10 cellular contexts compared by ENCODE assay signal in genomic region chr19:50311723-50312635, GRCh38. TPM values are rescaled to one million over a fixed set of nuclear protein-coding genes. Genes with fewer than 3 reads are reported as not detected.
DNase-seq lines count a peak whose midpoint lies in the region; ATAC-seq and TF ChIP-seq lines count a peak whose summit lies in the region.
"Had no signal": no experiment of that assay in that cellular context is flagged by ENCODE, and none has a peak within 500 bp of the region (broad histone marks: within the 10 kb centered on the region; RNA-seq: fewer than 3 reads in every experiment).

No MANE protein-coding gene starts in this region.

- peak; percentile 36 for DNase-seq in activated CD4-positive, alpha-beta T cell treated with anti-CD3 and anti-CD28 coated beads for 36 hours
- no peak for DNase-seq in activated CD4-positive, alpha-beta T cell treated with anti-CD3 and anti-CD28 coated beads, Interleukin-2, amount 10 ng/mL, durations not matched to agents 7 days and 5 days
- peak; percentile 70 for DNase-seq in NCI-H446 treated with DMSO at 0.1 percent for 48 hours (lab: John Stamatoyannopoulos, UW)
- DNase-seq in heart right ventricle: no peak
- peak; percentile 48 for DNase-seq in stimulated activated CD8-positive, alpha-beta memory T cell treated with anti-CD3 and anti-CD28 coated beads, Interleukin-4, amount 100 ng/mL, for 48 hours
- no peak for DNase-seq in naive thymus-derived CD4-positive, alpha-beta T cell
- no peak for DNase-seq in vagina (ENCODE audit: extremely low spot score in 2 of 2)
- DNase-seq: midbrain had no signal

- peak in 1 of 9 donors; percentile 4 for TF ChIP-seq CTCF in heart right ventricle (IDR thresholded peaks at IDR 0.05)
- TF ChIP-seq CTCF in vagina (IDR thresholded peaks at IDR 0.05): no peak

- H3K4me1 Mint-ChIP-seq in activated CD4-positive, alpha-beta T cell treated with anti-CD3 and anti-CD28 coated beads for 36 hours: peaks cover 16% of the 10 kb centered on the region
- H3K4me1 Mint-ChIP-seq in activated CD4-positive, alpha-beta T cell treated with anti-CD3 and anti-CD28 coated beads, Interleukin-2, amount 10 ng/mL, durations not matched to agents 7 days and 5 days: peaks cover 8% of the 10 kb centered on the region
- peaks cover 9 to 20% (median 15%) of the 10 kb centered on the region in 7 donors for H3K4me1 Mint-ChIP-seq in naive thymus-derived CD4-positive, alpha-beta T cell

- H3K9me3 Mint-ChIP-seq in activated CD4-positive, alpha-beta T cell treated with anti-CD3 and anti-CD28 coated beads for 36 hours (ENCODE audit: low read depth): no peaks in the 10 kb centered on the region
- no peaks in the 10 kb centered on the region for H3K9me3 Mint-ChIP-seq in activated CD4-positive, alpha-beta T cell treated with anti-CD3 and anti-CD28 coated beads, Interleukin-2, amount 10 ng/mL, durations not matched to agents 7 days and 5 days
- H3K9me3 Mint-ChIP-seq in naive thymus-derived CD4-positive, alpha-beta T cell: peaks cover 0 to 5% (median 0%) of the 10 kb centered on the region in 11 donors

- no peak for TF ChIP-seq POLR2A in vagina (IDR thresholded peaks at IDR 0.05)

- H3K36me3 Mint-ChIP-seq in activated CD4-positive, alpha-beta T cell treated with anti-CD3 and anti-CD28 coated beads for 36 hours (ENCODE audit: low read depth): no peaks in the 10 kb centered on the region
- H3K36me3 Mint-ChIP-seq in activated CD4-positive, alpha-beta T cell treated with anti-CD3 and anti-CD28 coated beads, Interleukin-2, amount 10 ng/mL, durations not matched to agents 7 days and 5 days (ENCODE audit: low read depth): peaks cover 2% of the 10 kb centered on the region
- peaks cover 0 to 7% (median 4%) of the 10 kb centered on the region in 5 donors for H3K36me3 Mint-ChIP-seq in naive thymus-derived CD4-positive, alpha-beta T cell

- peaks cover 0 to 74% (median 60%) of the 10 kb centered on the region in 7 donors for H3K27me3 ChIP-seq in heart right ventricle
- peaks cover 0 to 23% of the 10 kb centered on the region in 2 donors for H3K27me3 ChIP-seq in naive thymus-derived CD4-positive, alpha-beta T cell (ENCODE audit: control insufficient read depth in 2 of 2, insufficient read depth in 2 of 2, low read length in 2 of 2)
- peaks cover 25% of the 10 kb centered on the region for H3K27me3 ChIP-seq in vagina

- intact Hi-C loops in activated CD4-positive, alpha-beta T cell treated with anti-CD3 and anti-CD28 coated beads for 36 hours (cut with DNase I, micrococcal nuclease): no loop called here
- intact Hi-C loops in heart right ventricle (cut with DNase I): no loop called here
- intact Hi-C loops in naive thymus-derived CD4-positive, alpha-beta T cell (cut with micrococcal nuclease): no loop called here
- intact Hi-C loops in vagina (cut with DNase I): no loop called here

- H3K27ac ChIP-seq in heart right ventricle (no peak overlapping the region), vagina (no peak overlapping the region)
- H3K27ac ChIP-seq in naive thymus-derived CD4-positive, alpha-beta T cell (ENCODE audit: low read depth, low read length): no peak overlapping the region
- H3K27ac ChIP-seq: BLaER1 had no signal

- CTCF ChIA-PET in activated CD4-positive, alpha-beta T cell treated with anti-CD3 and anti-CD28 coated beads for 36 hours (lab: Charles Lee): interaction anchor here (0.6 to 0.8 kb wide), 2 partner anchors 295 to 1357 kb away, joined by 3 to 4 read pairs; partner anchors contain the start of gene BAX
- CTCF ChIA-PET in activated CD4-positive, alpha-beta T cell treated with anti-CD3 and anti-CD28 coated beads, Interleukin-2, amount 10 ng/mL, durations not matched to agents 7 days and 5 days (lab: Charles Lee): interaction anchor here (0.5 kb wide), 1 partner anchor 34 kb away, joined by 3 read pairs; no protein-coding TSS in a partner anchor
- CTCF ChIA-PET in naive thymus-derived CD4-positive, alpha-beta T cell (lab: Charles Lee): no interaction called here

- no peak overlapping the region for H3K4me3 Mint-ChIP-seq in activated CD4-positive, alpha-beta T cell treated with anti-CD3 and anti-CD28 coated beads for 36 hours
- H3K4me3 Mint-ChIP-seq in activated CD4-positive, alpha-beta T cell treated with anti-CD3 and anti-CD28 coated beads, Interleukin-2, amount 10 ng/mL, durations not matched to agents 7 days and 5 days: no peak overlapping the region
- H3K4me3 Mint-ChIP-seq in naive thymus-derived CD4-positive, alpha-beta T cell: no peak overlapping the region

- H3K36me3 ChIP-seq in heart right ventricle (peaks cover 0 to 15% (median 0%) of the 10 kb centered on the region in 9 donors), vagina (no peaks in the 10 kb centered on the region)
- no peaks in the 10 kb centered on the region for H3K36me3 ChIP-seq in naive thymus-derived CD4-positive, alpha-beta T cell (ENCODE audit: control insufficient read depth in 2 of 3, insufficient read depth in 3 of 3, low read length in 3 of 3)
- H3K36me3 ChIP-seq: BLaER1 had no signal

- 4 to 5% methylated on average over 31 to 42 of the region's 42 CpGs for WGBS in heart right ventricle, 2 donors

- peak; percentile 5 for ATAC-seq in activated CD4-positive, alpha-beta T cell treated with anti-CD3 and anti-CD28 coated beads for 36 hours
- ATAC-seq in heart right ventricle (peak in 6 of 8 donors; percentile 9 to 66 (median 52)), HG03095 (IDR thresholded peaks at IDR 0.05; ENCODE audit: unreplicated experiment) (no peak)
- no peak for ATAC-seq in naive thymus-derived CD4-positive, alpha-beta T cell

- H3K9me3 ChIP-seq in heart right ventricle (peaks cover 0 to 16% (median 0%) of the 10 kb centered on the region in 11 donors), vagina (no peaks in the 10 kb centered on the region)
- no peaks in the 10 kb centered on the region for H3K9me3 ChIP-seq in naive thymus-derived CD4-positive, alpha-beta T cell (ENCODE audit: control insufficient read depth in 2 of 3, low read length in 3 of 3)
- H3K9me3 ChIP-seq: BLaER1 had no signal

- H3K27ac Mint-ChIP-seq in activated CD4-positive, alpha-beta T cell treated with anti-CD3 and anti-CD28 coated beads for 36 hours: no peak overlapping the region
- H3K27ac Mint-ChIP-seq in activated CD4-positive, alpha-beta T cell treated with anti-CD3 and anti-CD28 coated beads, Interleukin-2, amount 10 ng/mL, durations not matched to agents 7 days and 5 days: no peak overlapping the region
- H3K27ac Mint-ChIP-seq in naive thymus-derived CD4-positive, alpha-beta T cell: no peak overlapping the region

- POLR2A ChIA-PET in activated CD4-positive, alpha-beta T cell treated with anti-CD3 and anti-CD28 coated beads for 36 hours (lab: Charles Lee): no interaction called here
- POLR2A ChIA-PET in activated CD4-positive, alpha-beta T cell treated with anti-CD3 and anti-CD28 coated beads, Interleukin-2, amount 10 ng/mL, durations not matched to agents 7 days and 5 days (lab: Charles Lee): no interaction called here
- POLR2A ChIA-PET in naive thymus-derived CD4-positive, alpha-beta T cell (lab: Charles Lee): no interaction called here

- H3K27me3 Mint-ChIP-seq in activated CD4-positive, alpha-beta T cell treated with anti-CD3 and anti-CD28 coated beads for 36 hours: peaks cover 63% of the 10 kb centered on the region
- H3K27me3 Mint-ChIP-seq in activated CD4-positive, alpha-beta T cell treated with anti-CD3 and anti-CD28 coated beads, Interleukin-2, amount 10 ng/mL, durations not matched to agents 7 days and 5 days: peaks cover 65% of the 10 kb centered on the region
- peaks cover 57 to 73% (median 69%) of the 10 kb centered on the region in 5 donors for H3K27me3 Mint-ChIP-seq in naive thymus-derived CD4-positive, alpha-beta T cell

- H3K4me1 ChIP-seq in heart right ventricle (peaks cover 0 to 8% (median 0%) of the 10 kb centered on the region in 9 donors), vagina (no peaks in the 10 kb centered on the region)
- no peaks in the 10 kb centered on the region for H3K4me1 ChIP-seq in naive thymus-derived CD4-positive, alpha-beta T cell (ENCODE audit: control insufficient read depth in 2 of 2, insufficient read depth in 2 of 2, low read length in 2 of 2)
- H3K4me1 ChIP-seq: BLaER1 had no signal

- peak overlapping the region in 5 of 10 donors; percentile 18 to 38 (median 27) for H3K4me3 ChIP-seq in heart right ventricle
- H3K4me3 ChIP-seq in naive thymus-derived CD4-positive, alpha-beta T cell (ENCODE audit: low read length): no peak overlapping the region
- H3K4me3 ChIP-seq in vagina: no peak overlapping the region
- H3K4me3 ChIP-seq: BLaER1 had no signal

RNA-seq across cellular contexts. Expression of gene KCNC3, which starts 17.2 kb away (rescaled TPM):
- 1 to 10 TPM; 9.1 to 9.7 TPM for total RNA-seq in activated CD4-positive, alpha-beta T cell treated with anti-CD3 and anti-CD28 coated beads for 36 hours
- total RNA-seq in activated CD4-positive, alpha-beta T cell treated with anti-CD3 and anti-CD28 coated beads, Interleukin-2, amount 10 ng/mL, durations not matched to agents 7 days and 5 days: 1 to 10 TPM; 3.4 to 4.1 TPM
- total RNA-seq in heart right ventricle: 1 to 10 TPM; 1.4 to 4.0 (median 2.4) TPM
- 1 to 10 TPM in 1 of 2 donors, under 1 TPM in 1; 0.88 to 1.1 TPM for polyA plus RNA-seq in heart right ventricle
- total RNA-seq in naive thymus-derived CD4-positive, alpha-beta T cell: 10 to 100 TPM in 1 of 5 experiments, 1 to 10 TPM in 4; 1.9 to 11.1 (median 2.4) TPM
- polyA plus RNA-seq in naive thymus-derived CD4-positive, alpha-beta T cell: not detected
- total RNA-seq in vagina: 0.98 TPM

RNA-seq across cellular contexts. Expression of gene NAPSA, which starts 53.5 kb away (rescaled TPM):
- 10 to 100 TPM; 44.0 to 63.4 TPM for total RNA-seq in activated CD4-positive, alpha-beta T cell treated with anti-CD3 and anti-CD28 coated beads for 36 hours
- total RNA-seq in activated CD4-positive, alpha-beta T cell treated with anti-CD3 and anti-CD28 coated beads, Interleukin-2, amount 10 ng/mL, durations not matched to agents 7 days and 5 days: 1 to 10 TPM; 1.7 to 1.9 TPM
- total RNA-seq in heart right ventricle (under 1 TPM in 2 of 10 donors, not detected in 8; 0.22 to 0.56 TPM), vagina (0.74 TPM)
- 1 to 10 TPM in 1 of 2 donors, under 1 TPM in 1; 0.25 to 1.1 TPM for polyA plus RNA-seq in heart right ventricle
- 1 to 10 TPM in 4 of 5 experiments, under 1 TPM in 1; 0.72 to 8.2 (median 4.5) TPM for total RNA-seq in naive thymus-derived CD4-positive, alpha-beta T cell
- 1 to 10 TPM; 1.2 to 1.6 TPM for polyA plus RNA-seq in naive thymus-derived CD4-positive, alpha-beta T cell

Comparison
In these comparisons a context has a peak if more than half of its experiments do, and no peak if none do; other contexts are left out.
1. DNase-seq: peak in activated CD4-positive, alpha-beta T cell treated with anti-CD3 and anti-CD28 coated beads for 36 hours (single experiment), NCI-H446 treated with DMSO at 0.1 percent for 48 hours (single experiment) and stimulated activated CD8-positive, alpha-beta memory T cell treated with anti-CD3 and anti-CD28 coated beads, Interleukin-4, amount 100 ng/mL, for 48 hours (single experiment); none in activated CD4-positive, alpha-beta T cell treated with anti-CD3 and anti-CD28 coated beads, Interleukin-2, amount 10 ng/mL, durations not matched to agents 7 days and 5 days (single experiment), heart right ventricle (0 of 2), naive thymus-derived CD4-positive, alpha-beta T cell (0 of 9) and vagina (0 of 2).
2. RNA of gene NAPSA, which starts 53.5 kb away (total RNA-seq): 44.0 to 63.4 TPM in activated CD4-positive, alpha-beta T cell treated with anti-CD3 and anti-CD28 coated beads for 36 hours; 0.72 to 8.2 TPM in naive thymus-derived CD4-positive, alpha-beta T cell, 1.7 to 1.9 TPM in activated CD4-positive, alpha-beta T cell treated with anti-CD3 and anti-CD28 coated beads, Interleukin-2, amount 10 ng/mL, durations not matched to agents 7 days and 5 days, 0.74 TPM in vagina (single experiment) and 0.22 to 0.56 TPM in heart right ventricle; every median in the first group is over 4 times any median in the second.
3. ATAC-seq: peak in activated CD4-positive, alpha-beta T cell treated with anti-CD3 and anti-CD28 coated beads for 36 hours (single experiment) and heart right ventricle (6 of 8); none in naive thymus-derived CD4-positive, alpha-beta T cell (single experiment) and HG03095 (single experiment).